In genomic region chr5:43045236-43045635, GRCh38 we compare ENCODE assay signal across 20 cellular contexts. TPM values are rescaled to one million over a fixed set of nuclear protein-coding genes. Genes with fewer than 3 reads are reported as not detected.
DNase-seq lines count a peak whose midpoint lies in the region; ATAC-seq, FAIRE-seq and TF ChIP-seq lines count a peak whose summit lies in the region.
"Had no signal": no experiment of that assay in that cellular context is flagged by ENCODE, and none has a peak within 500 bp of the region (broad histone marks: within the 10 kb centered on the region; RNA-seq: fewer than 3 reads in every experiment).

No MANE protein-coding gene starts in this region.

- intact Hi-C loops in PC-3 (cut with micrococcal nuclease), result loop anchor here (10.0 kb wide), 1 partner anchor 350 kb away; no protein-coding TSS in a partner anchor

- CTCF ChIA-PET in PC-3 (lab: Charles Lee), result interaction anchor here (1.7 kb wide), 1 partner anchor 20 kb away, joined by 5 read pairs; no protein-coding TSS in a partner anchor

- no peak for FAIRE-seq in HTR-8/SVneo (lab: Jason Lieb, UNC)
- FAIRE-seq: GM12891, keratinocyte had no signal

- DNase-seq in HFF-Myc (ENCODE audit: extremely low read depth, low read depth), result no peak
- no peak for DNase-seq in PC-3
- no peak for DNase-seq in NCI-H69 (lab: John Stamatoyannopoulos, UW)
- no peak for DNase-seq in HTR-8/SVneo (ENCODE audit: insufficient read length, low spot score)
- no peak for DNase-seq in nucleus accumbens (lab: John Stamatoyannopoulos, UW)
- DNase-seq in NCI-H2081 (lab: John Stamatoyannopoulos, UW), result no peak
- DNase-seq: activated CD4-positive, alpha-beta T cell treated with anti-CD3 and anti-CD28 coated beads, Interleukin-2, amount 10 ng/mL, durations not matched to agents 7 days and 5 days; activated CD8-positive, alpha-beta memory T cell treated with anti-CD3 and anti-CD28 coated beads, Interleukin-2, amount 50 U/mL, for 4 hours; activated gamma-delta T cell treated with Interleukin-2 at 50 U/mL for 16 hours; aorta; DMS53; H7; heart right ventricle; MV-4-11; NCI-H2081 treated with DMSO at 0.1 percent for 48 hours; NCI-H526 had no signal

- H3K9me3 ChIP-seq in PC-3 (ENCODE audit: low read length) (no peaks in the 10 kb centered on the region), iPS-15b (ENCODE audit: control insufficient read depth, insufficient read depth, low read length) (no peaks in the 10 kb centered on the region)
- H3K9me3 ChIP-seq: heart right ventricle had no signal

- TF ChIP-seq CTCF in 22Rv1 (IDR thresholded peaks at IDR 0.05) (no peak), HFF-Myc (IDR thresholded peaks at IDR 0.05; ENCODE audit: low read depth, low read length, missing control alignments) (no peak), PC-3 (conservative IDR thresholded peaks at IDR 0.05; ENCODE audit: low read depth, low read length) (no peak)

- H3K79me2 ChIP-seq in PC-3 (ENCODE audit: low read length), result peaks cover 91% of the 10 kb centered on the region

- peak overlapping the region; percentile 86 for H3K4me2 ChIP-seq in PC-3 (ENCODE audit: low read length)

- no peaks in the 10 kb centered on the region for H3F3A ChIP-seq in PC-3 (ENCODE audit: low read length, unreplicated experiment)

- H3K27ac ChIP-seq in 22Rv1 (peak overlapping the region; percentile 29; the same call in 1 of the 2 replicates), PC-3 (ENCODE audit: low read length) (no peak overlapping the region)

- no peaks in the 10 kb centered on the region for H3K9me2 ChIP-seq in PC-3 (replicated peaks; ENCODE audit: low read length)

- H3K4me1 ChIP-seq in PC-3 (ENCODE audit: insufficient read depth, low read length), result peaks cover 37% of the 10 kb centered on the region
- peaks cover 4% of the 10 kb centered on the region for H3K4me1 ChIP-seq in iPS-15b (ENCODE audit: control insufficient read depth, insufficient read depth, low read length)

- H2AFZ ChIP-seq in PC-3 (ENCODE audit: low read length), result no peak overlapping the region

- H3K9ac ChIP-seq in PC-3 (ENCODE audit: low read length) (no peak overlapping the region), iPS-15b (ENCODE audit: low read depth, low read length) (no peak overlapping the region)

- H3K4me3 ChIP-seq in HFF-Myc (replicated peaks; ENCODE audit: low read depth, low read length) (0 out of 2 replicates have a peak overlapping the region, but pooled peaks have one; percentile 42), PC-3 (ENCODE audit: low read length) (no peak overlapping the region), iPS-15b (ENCODE audit: low read depth, low read length) (peak overlapping the region; percentile 15)

- no peaks in the 10 kb centered on the region for H3K36me3 ChIP-seq in PC-3 (ENCODE audit: low read depth, low read length)
- H3K36me3 ChIP-seq in iPS-15b (ENCODE audit: control insufficient read depth, insufficient read depth, low read length), result no peaks in the 10 kb centered on the region

- POLR2A ChIA-PET in PC-3 (lab: Charles Lee; ENCODE audit: unreplicated experiment), result no interaction called here

- H3K27me3 ChIP-seq in PC-3 (ENCODE audit: low read length), result no peaks in the 10 kb centered on the region
- H3K27me3 ChIP-seq in iPS-15b (ENCODE audit: control insufficient read depth, insufficient read depth, low read length), result peaks cover 80% of the 10 kb centered on the region

- BruUV-seq in PC-3 (replicated peaks; lab: Mats Ljungman, UMichigan), result no TSS peak

- no peak for ATAC-seq in PC-3
- ATAC-seq: heart right ventricle had no signal

- H4K20me1 ChIP-seq in PC-3 (ENCODE audit: low read length), result no peaks in the 10 kb centered on the region

RNA-seq across cellular contexts. Expression of gene ANXA2R, which starts 5.1 kb away (rescaled TPM):
- 4.8 and 8.9 TPM in 2 replicates for total RNA-seq in PC-3 (2014; rRNA removed)
